Comparison of ENCODE assay signal across 14 cellular contexts in genomic region chr3:109930592-109930991, GRCh38.
DNase-seq lines count a peak whose midpoint lies in the region; ATAC-seq, FAIRE-seq and TF ChIP-seq lines count a peak whose summit lies in the region.
"Had no signal": no experiment of that assay in that cellular context is flagged by ENCODE, and none has a peak within 500 bp of the region (broad histone marks: within the 10 kb centered on the region; RNA-seq: fewer than 3 reads in every experiment).

No MANE protein-coding gene starts in this region.

- DNase-seq in HCEC 1CT (peak; percentile 35), M059J (ENCODE audit: low read depth) (peak; percentile 15), bronchial epithelial cell (ENCODE audit: low read depth) (peak; percentile 51), keratinocyte (ENCODE audit: low read depth, low spot score) (no peak), left cardiac atrium (no peak), NCI-H1417 (lab: John Stamatoyannopoulos, UW) (no peak)
- DNase-seq: Caco-2; CD4-positive, CD25-positive, alpha-beta regulatory T cell; Kasumi-1; NCI-H187 treated with DMSO at 0.1 percent for 48 hours; NCI-H82; Right ventricle myocardium superior had no signal

- no peaks in the 10 kb centered on the region for H3K27me3 ChIP-seq in bronchial epithelial cell (ENCODE audit: control insufficient read depth, insufficient read depth, low read length)
- H3K27me3 ChIP-seq in keratinocyte (ENCODE audit: control insufficient read depth, extremely low read depth, insufficient read depth, low read length), result no peaks in the 10 kb centered on the region

- H3K9me1 ChIP-seq in keratinocyte (ENCODE audit: control insufficient read depth, extremely low read depth, insufficient read depth, low read length), result no peaks in the 10 kb centered on the region

- no peaks in the 10 kb centered on the region for H3K9me3 ChIP-seq in keratinocyte (ENCODE audit: control insufficient read depth, low read depth, low read length)
- H3K9me3 ChIP-seq: Caco-2 had no signal

- peak overlapping the region; percentile 47 for H2AFZ ChIP-seq in keratinocyte (ENCODE audit: control insufficient read depth, low read length)

- no peaks in the 10 kb centered on the region for H4K20me1 ChIP-seq in keratinocyte (ENCODE audit: control insufficient read depth, extremely low read depth, insufficient read depth, low read length)

- ATAC-seq in GM21825 (IDR thresholded peaks at IDR 0.05; ENCODE audit: unreplicated experiment), result no peak
- ATAC-seq in HG03108 (IDR thresholded peaks at IDR 0.05; ENCODE audit: unreplicated experiment), result no peak
- no peak for ATAC-seq in left cardiac atrium

- H3K4me3 ChIP-seq in bronchial epithelial cell (ENCODE audit: low read depth, low read length), result no peak overlapping the region
- no peak overlapping the region for H3K4me3 ChIP-seq in keratinocyte (ENCODE audit: control insufficient read depth in 2 of 3, extremely low read depth in 1 of 3, insufficient read depth in 2 of 3, low read depth in 1 of 3, low read length in 3 of 3)

- dilution Hi-C loops in keratinocyte (cut with MboI; ENCODE audit: extremely low pct_ligation_motif_present, low sequenced_read_pairs), result no loop called here

- H3K4me1 ChIP-seq in keratinocyte (ENCODE audit: control insufficient read depth, extremely low read depth, insufficient read depth, low read length), result peaks cover 13% of the 10 kb centered on the region

- no peak overlapping the region for H3K9ac ChIP-seq in keratinocyte (ENCODE audit: control insufficient read depth, extremely low read depth, insufficient read depth, low read length)

- H3K36me3 ChIP-seq in bronchial epithelial cell (ENCODE audit: control insufficient read depth, insufficient read depth, low read length), result no peaks in the 10 kb centered on the region
- H3K36me3 ChIP-seq in keratinocyte (ENCODE audit: control insufficient read depth in 2 of 2, extremely low read depth in 1 of 2, insufficient read depth in 2 of 2, low read length in 2 of 2), result no peaks in the 10 kb centered on the region

- no peak overlapping the region for H3K27ac ChIP-seq in keratinocyte (ENCODE audit: control insufficient read depth, insufficient read depth, low read length)

- no peaks in the 10 kb centered on the region for H3K79me2 ChIP-seq in keratinocyte (ENCODE audit: control insufficient read depth, insufficient read depth, low read length)

- intact Hi-C loops in left cardiac atrium (cut with DNase I), result no loop called here

- TF ChIP-seq CTCF in bronchial epithelial cell (IDR thresholded peaks at IDR 0.05; ENCODE audit: insufficient read depth, low read length, severe bottlenecking) (no peak), keratinocyte (optimal IDR thresholded peaks at IDR 0.05 in 1 of 3, IDR thresholded peaks at IDR 0.05 in 1 of 3, conservative IDR thresholded peaks at IDR 0.05 in 1 of 3; ENCODE audit: extremely low read depth in 1 of 3, insufficient read depth in 2 of 3, low read length in 3 of 3) (no peak)

- H3K4me2 ChIP-seq in keratinocyte (ENCODE audit: control insufficient read depth, extremely low read depth, insufficient read depth, low read depth, low read length), result peak overlapping the region; percentile 23

- no peak for FAIRE-seq in bronchial epithelial cell (lab: Jason Lieb, UNC)
- FAIRE-seq in keratinocyte (lab: Jason Lieb, UNC), result no peak

Comparison
In these comparisons a context has a peak if more than half of its experiments do, and no peak if none do; other contexts are left out.
1. DNase-seq: peak in HCEC 1CT (single experiment), M059J (single experiment) and bronchial epithelial cell (single experiment); none in keratinocyte (single experiment), left cardiac atrium (single experiment) and NCI-H1417 (0 of 3).